In the genomic region with DNA sequence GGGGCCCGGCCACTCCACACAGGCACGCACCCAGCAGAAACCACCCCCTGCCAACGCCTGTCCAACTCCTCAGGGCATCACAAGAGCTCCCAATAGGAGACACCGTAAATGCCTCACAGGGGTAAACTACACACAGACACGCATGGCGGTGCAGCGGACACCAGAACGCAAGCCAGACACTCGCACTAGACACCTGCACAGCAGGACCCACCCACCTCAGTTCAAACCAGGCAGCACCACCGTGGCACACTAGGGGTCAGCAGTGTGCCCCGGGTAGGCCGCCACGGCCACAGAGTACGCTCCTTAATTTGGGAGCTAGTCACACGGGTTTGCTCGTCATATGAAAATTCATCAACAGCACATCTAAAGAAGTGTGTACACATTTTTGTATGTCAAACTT, we compare ENCODE assay signal across 1 cellular context.
TF ChIP-seq lines count a peak whose summit lies in the region.

No MANE protein-coding gene starts in this region.

TF ChIP-seq in K562, 482 proteins besides CTCF, POLR2A, EP300 and RAD21 (continued from another document):
- TF ChIP-seq MYNN (IDR thresholded peaks at IDR 0.05) (peak; percentile 45; the same call in 1 of the 2 replicates), MYNN (CRISPR knock-in tag; IDR thresholded peaks at IDR 0.05) (no peak), PTBP1 (IDR thresholded peaks at IDR 0.05; ENCODE audit: low read depth, low read length) (no peak), SAFB (IDR thresholded peaks at IDR 0.05; ENCODE audit: borderline replicate concordance, low read depth, low read length) (peak; percentile 61; the same call in 1 of the 2 replicates), ZFX (CRISPR knock-in tag; IDR thresholded peaks at IDR 0.05) (peak; percentile 56), MYC (IDR thresholded peaks at IDR 0.05; ENCODE audit: low read depth, low read length) (peak; percentile 47; the same call in 1 of the 2 replicates), MYC (CRISPR knock-in tag; IDR thresholded peaks at IDR 0.05; ENCODE audit: borderline replicate concordance, low read depth) (no peak), SMC3 (conservative IDR thresholded peaks at IDR 0.05; ENCODE audit: insufficient read depth, low read depth, low read length) (peak; percentile 67), KDM4B (IDR thresholded peaks at IDR 0.05; ENCODE audit: borderline replicate concordance in 2 of 2, low read depth in 1 of 2) (no peak), ELF2 (CRISPR knock-in tag; IDR thresholded peaks at IDR 0.05) (no peak), MBD2 (IDR thresholded peaks at IDR 0.05; ENCODE audit: borderline replicate concordance, low read depth) (no peak)
TF ChIP-seq in K562: peak in this region for 26.
